In genomic region chr6:111482959-111483735, GRCh38 we compare ENCODE assay signal across 8 cellular contexts. TPM values are rescaled to one million over a fixed set of nuclear protein-coding genes. Genes with fewer than 3 reads are reported as not detected.
DNase-seq lines count a peak whose midpoint lies in the region; ATAC-seq and TF ChIP-seq lines count a peak whose summit lies in the region.

A gene with protein sequence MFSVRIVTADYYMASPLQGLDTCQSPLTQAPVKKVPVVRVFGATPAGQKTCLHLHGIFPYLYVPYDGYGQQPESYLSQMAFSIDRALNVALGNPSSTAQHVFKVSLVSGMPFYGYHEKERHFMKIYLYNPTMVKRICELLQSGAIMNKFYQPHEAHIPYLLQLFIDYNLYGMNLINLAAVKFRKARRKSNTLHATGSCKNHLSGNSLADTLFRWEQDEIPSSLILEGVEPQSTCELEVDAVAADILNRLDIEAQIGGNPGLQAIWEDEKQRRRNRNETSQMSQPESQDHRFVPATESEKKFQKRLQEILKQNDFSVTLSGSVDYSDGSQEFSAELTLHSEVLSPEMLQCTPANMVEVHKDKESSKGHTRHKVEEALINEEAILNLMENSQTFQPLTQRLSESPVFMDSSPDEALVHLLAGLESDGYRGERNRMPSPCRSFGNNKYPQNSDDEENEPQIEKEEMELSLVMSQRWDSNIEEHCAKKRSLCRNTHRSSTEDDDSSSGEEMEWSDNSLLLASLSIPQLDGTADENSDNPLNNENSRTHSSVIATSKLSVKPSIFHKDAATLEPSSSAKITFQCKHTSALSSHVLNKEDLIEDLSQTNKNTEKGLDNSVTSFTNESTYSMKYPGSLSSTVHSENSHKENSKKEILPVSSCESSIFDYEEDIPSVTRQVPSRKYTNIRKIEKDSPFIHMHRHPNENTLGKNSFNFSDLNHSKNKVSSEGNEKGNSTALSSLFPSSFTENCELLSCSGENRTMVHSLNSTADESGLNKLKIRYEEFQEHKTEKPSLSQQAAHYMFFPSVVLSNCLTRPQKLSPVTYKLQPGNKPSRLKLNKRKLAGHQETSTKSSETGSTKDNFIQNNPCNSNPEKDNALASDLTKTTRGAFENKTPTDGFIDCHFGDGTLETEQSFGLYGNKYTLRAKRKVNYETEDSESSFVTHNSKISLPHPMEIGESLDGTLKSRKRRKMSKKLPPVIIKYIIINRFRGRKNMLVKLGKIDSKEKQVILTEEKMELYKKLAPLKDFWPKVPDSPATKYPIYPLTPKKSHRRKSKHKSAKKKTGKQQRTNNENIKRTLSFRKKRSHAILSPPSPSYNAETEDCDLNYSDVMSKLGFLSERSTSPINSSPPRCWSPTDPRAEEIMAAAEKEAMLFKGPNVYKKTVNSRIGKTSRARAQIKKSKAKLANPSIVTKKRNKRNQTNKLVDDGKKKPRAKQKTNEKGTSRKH (N-terminal part only) (minus strand): TSS chr6:111483218. CDS start chr6:111482888, 330 bp downstream.

- H3K27me3 ChIP-seq in gastroesophageal sphincter: no peaks in the 10 kb centered on the region

- WGBS in gastroesophageal sphincter (ENCODE audit: low coverage in 1 of 2), 2 donors: no CpG with 5 or more reads among the region's 84 CpGs

- H3K36me3 ChIP-seq in gastroesophageal sphincter: peaks cover 0 to 4% of the 10 kb centered on the region in 2 donors

- peak within 1 kb of the TSS; percentile 85 to 87 for H3K4me3 ChIP-seq in gastroesophageal sphincter

- H3K27ac ChIP-seq in gastroesophageal sphincter: peak within 1 kb of the TSS; percentile 96 to 100 (median 98)

- peaks cover 0 to 53% (median 2%) of the 10 kb centered on the region in 3 donors for H3K4me1 ChIP-seq in gastroesophageal sphincter

- DNase-seq in EL (peak; percentile 91), GOT3 (lab: John Stamatoyannopoulos, UW) (peak; percentile 73), LoVo (ENCODE audit: low spot score) (peak; percentile 81), SK-MEL-5 (ENCODE audit: low read depth, low spot score) (peak; percentile 93), nucleus accumbens (lab: John Stamatoyannopoulos, UW) (peak in 55 of 56 donors; percentile 39 to 93 (median 85)), superior temporal gyrus (ENCODE audit: extremely low spot score) (peak; percentile 71)
- DNase-seq in activated naive CD4-positive, alpha-beta T cell treated with Interleukin-2 at 50 U/mL for 16 hours: peak; percentile 90

- H3K9me3 ChIP-seq in gastroesophageal sphincter: no peaks in the 10 kb centered on the region

- TF ChIP-seq POLR2A in gastroesophageal sphincter (IDR thresholded peaks at IDR 0.05): peak; percentile 41

- in situ Hi-C loops in SK-MEL-5 (cut with HindIII; ENCODE audit: low pct_unique_long_range_greater_than_20kb, low sequenced_read_pairs): no loop called here

- ATAC-seq in gastroesophageal sphincter: peak; percentile 72

- no peak for TF ChIP-seq CTCF in gastroesophageal sphincter (IDR thresholded peaks at IDR 0.05)

- TF ChIP-seq EP300 in gastroesophageal sphincter (IDR thresholded peaks at IDR 0.05): no peak

RNA-seq across cellular contexts. Expression of the gene that starts here (rescaled TPM):
- total RNA-seq in SK-MEL-5 (2014; rRNA removed; shearing (Covaris generic)): 41.2 and 48.4 TPM in 2 replicates
- polyA plus RNA-seq in SK-MEL-5 (2015; cell fraction: cytosol; rRNA removed): 29.5 and 39.8 TPM in 2 replicates
- polyA plus RNA-seq in SK-MEL-5 (2015; cell fraction: nucleus; rRNA removed): 57.8 and 62.2 TPM in 2 replicates
- total RNA-seq in gastroesophageal sphincter: 10 to 100 TPM; 40.7 to 84.1 (median 52.6) TPM

Comparison
In these comparisons a context has a peak if more than half of its experiments do, and no peak if none do; other contexts are left out.
1. Peak in every context shown above with its lines: DNase-seq, ATAC-seq, H3K4me3 ChIP-seq and H3K27ac ChIP-seq.